ENCODE assay signal across 14 cellular contexts in the genomic region with DNA sequence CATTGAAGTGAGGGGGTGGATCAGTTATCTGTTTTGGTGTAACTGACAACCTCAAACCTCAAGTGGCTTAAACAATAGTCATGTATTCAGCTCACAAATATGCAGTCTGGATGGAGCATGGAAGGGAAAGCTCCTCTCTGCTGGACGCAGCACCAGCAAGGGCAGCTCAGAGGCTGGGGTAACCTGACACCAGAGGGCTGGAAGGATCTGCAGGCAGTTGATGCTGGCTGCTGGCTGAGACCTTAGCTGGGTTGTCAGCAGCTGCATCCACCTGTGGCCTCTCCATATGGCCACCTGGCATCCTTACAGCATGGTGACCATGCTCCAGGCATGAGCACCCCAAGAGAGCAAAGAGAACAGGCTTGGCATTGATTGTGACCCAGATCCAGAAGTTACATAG. TPM values are rescaled to one million over a fixed set of nuclear protein-coding genes. Genes with fewer than 3 reads are reported as not detected.
A peak's percentile ranks its signal among the peaks of the same experiment; 100 is the strongest.
DNase-seq lines count a peak whose midpoint lies in the region; ATAC-seq and TF ChIP-seq lines count a peak whose summit lies in the region.
"Had no signal": no experiment of that assay in that cellular context is flagged by ENCODE, and none has a peak within 500 bp of the region (broad histone marks: within the 10 kb centered on the region; RNA-seq: fewer than 3 reads in every experiment).

No MANE protein-coding gene starts in this region.

- no peak overlapping the region for H4K91ac ChIP-seq in IMR-90 (ENCODE audit: insufficient read depth, low read depth, low read length)

- H3K9me3 ChIP-seq in IMR-90 (ENCODE audit: control insufficient read depth, insufficient read depth, low read length), result no peaks in the 10 kb centered on the region

- no peak for TF ChIP-seq POLR2A in IMR-90 (IDR thresholded peaks at IDR 0.05; ENCODE audit: low read depth, low read length)

- no peak overlapping the region for H2BK5ac ChIP-seq in IMR-90 (ENCODE audit: low read depth, low read length, poor library complexity, severe bottlenecking)

- CTCF ChIA-PET in IMR-90 (lab: Yijun Ruan, JAX), result no interaction called here

- peaks cover 15% of the 10 kb centered on the region for H3K27me3 Mint-ChIP-seq in activated T-helper 1 cell treated with anti-CD3 and anti-CD28 coated beads, Interleukin-12 subunit alpha, Interleukin-12 subunit beta, Interleukin-2, Interleukin-4 antibody, amounts not matched to agents 30 ng/mL and 10 ng/mL and 1 ng/mL, durations not matched to agents 14 hours and 24 hours and 36 hours (ENCODE audit: insufficient read depth)

- no TSS peak for BruUV-seq in IMR-90 (replicated peaks; lab: Mats Ljungman, UMichigan)

- no peak overlapping the region for H3K27ac ChIP-seq in IMR-90 (ENCODE audit: insufficient read depth, low read length)
- H3K27ac ChIP-seq: dorsolateral prefrontal cortex had no signal

- no CpG with 5 or more reads among the region's 1 CpG for WGBS in IMR-90 (ENCODE audit: extremely low coverage in 2 of 2, insufficient read length in 1 of 2), 2 experiments

- no peak overlapping the region for H2AK9ac ChIP-seq in IMR-90 (replicated peaks; ENCODE audit: low read depth, low read length, poor library complexity)

- H3K4me1 ChIP-seq in IMR-90 (ENCODE audit: control insufficient read depth, insufficient read depth, low read length), result peaks cover 3% of the 10 kb centered on the region; the same call in 1 of the 2 replicates

- no peaks in the 10 kb centered on the region for H3K79me1 ChIP-seq in IMR-90 (ENCODE audit: low read depth in 1 of 2, low read length in 2 of 2)

- H2BK20ac ChIP-seq in IMR-90 (ENCODE audit: low read depth, low read length), result no peak overlapping the region

- no peak overlapping the region for H3K4ac ChIP-seq in IMR-90 (ENCODE audit: low read depth, low read length)

- H3K4me2 ChIP-seq in IMR-90 (ENCODE audit: low read depth, low read length), result no peak overlapping the region

- H4K20me1 ChIP-seq in IMR-90 (ENCODE audit: insufficient read depth, low read length), result no peaks in the 10 kb centered on the region

- H3K27ac Mint-ChIP-seq in activated T-helper 1 cell treated with anti-CD3 and anti-CD28 coated beads, Interleukin-12 subunit alpha, Interleukin-12 subunit beta, Interleukin-2, Interleukin-4 antibody, amounts not matched to agents 30 ng/mL and 10 ng/mL and 1 ng/mL, durations not matched to agents 14 hours and 24 hours and 36 hours, result peak overlapping the region; percentile 27
- H3K27ac Mint-ChIP-seq: activated B cell treated with CpG ODN at 0.5 μM for 24 hours; activated T-helper 17 cell treated with anti-CD3 and anti-CD28 coated beads, Interleukin-2, amount 50 U/mL, for 72 hours; naive B cell had no signal

- TF ChIP-seq RAD21 in IMR-90 (IDR thresholded peaks at IDR 0.05; ENCODE audit: low read length), result no peak

- H3K9me1 ChIP-seq in IMR-90 (ENCODE audit: insufficient read depth, low read length), result no peaks in the 10 kb centered on the region

- no peak overlapping the region for H3K14ac ChIP-seq in IMR-90 (replicated peaks; ENCODE audit: low read depth, low read length)

- peaks cover 2% of the 10 kb centered on the region; the same call in 1 of the 2 replicates for H3K27me3 ChIP-seq in IMR-90 (ENCODE audit: control insufficient read depth, insufficient read depth, low read length)
- H3K27me3 ChIP-seq: dorsolateral prefrontal cortex had no signal

- no peak overlapping the region for H2AK5ac ChIP-seq in IMR-90 (ENCODE audit: low read depth, low read length)

- no peak overlapping the region for H3K56ac ChIP-seq in IMR-90 (ENCODE audit: extremely low read depth, insufficient read depth, low read length)

- intact Hi-C loops in IMR-90 (cut with micrococcal nuclease), result loop anchor here (2.0 kb wide), 1 partner anchor 78 kb away; no protein-coding TSS in a partner anchor
- intact Hi-C loops in activated T-helper 1 cell treated with anti-CD3 and anti-CD28 coated beads, Interleukin-12 subunit alpha, Interleukin-12 subunit beta, Interleukin-2, Interleukin-4 antibody, amounts not matched to agents 30 ng/mL and 10 ng/mL and 1 ng/mL, durations not matched to agents 14 hours and 24 hours and 36 hours (cut with micrococcal nuclease), result no loop called here

- H4K5ac ChIP-seq in IMR-90 (ENCODE audit: low read depth, low read length), result no peak overlapping the region

- ATAC-seq in IMR-90 (ENCODE audit: low read depth) (peak; percentile 82), HG03571 (IDR thresholded peaks at IDR 0.05; ENCODE audit: unreplicated experiment) (no peak), HG03378 (IDR thresholded peaks at IDR 0.05; ENCODE audit: unreplicated experiment) (no peak), HG02571 (IDR thresholded peaks at IDR 0.05; ENCODE audit: unreplicated experiment) (no peak)
- ATAC-seq: Panc1 had no signal

- H2AFZ ChIP-seq in IMR-90 (replicated peaks; ENCODE audit: low read length, poor library complexity), result no peak overlapping the region

- peak; percentile 23 for DNase-seq in DMS53 treated with DMSO at 0.1 percent for 48 hours (lab: John Stamatoyannopoulos, UW; ENCODE audit: unreplicated experiment)
- peak; percentile 82 for DNase-seq in IMR-90
- DNase-seq in activated T-helper 1 cell treated with anti-CD3 and anti-CD28 coated beads, Interleukin-12 subunit alpha, Interleukin-12 subunit beta, Interleukin-2, Interleukin-4 antibody, amounts not matched to agents 30 ng/mL and 10 ng/mL and 1 ng/mL, durations not matched to agents 14 hours and 24 hours and 36 hours (ENCODE audit: low spot score), result no peak
- DNase-seq in kidney glomerular epithelial cell (lab: John Stamatoyannopoulos, UW), result peak; percentile 4
- no peak for DNase-seq in NCI-H1694 (lab: John Stamatoyannopoulos, UW)
- DNase-seq: activated B cell treated with CpG ODN at 0.5 μM for 24 hours, Calu3, dorsolateral prefrontal cortex, naive B cell had no signal

- no peaks in the 10 kb centered on the region for H3K9me3 Mint-ChIP-seq in activated T-helper 1 cell treated with anti-CD3 and anti-CD28 coated beads, Interleukin-12 subunit alpha, Interleukin-12 subunit beta, Interleukin-2, Interleukin-4 antibody, amounts not matched to agents 30 ng/mL and 10 ng/mL and 1 ng/mL, durations not matched to agents 14 hours and 24 hours and 36 hours
- H3K9me3 Mint-ChIP-seq: activated B cell treated with CpG ODN at 0.5 μM for 24 hours; activated T-helper 17 cell treated with anti-CD3 and anti-CD28 coated beads, Interleukin-2, amount 50 U/mL, for 72 hours; naive B cell had no signal

- dilution Hi-C loops in IMR-90 (cut with HindIII; ENCODE audit: low sequenced_read_pairs, unreplicated experiment), result no loop called here

- no peak overlapping the region for H2BK15ac ChIP-seq in IMR-90 (ENCODE audit: low read depth, low read length)

- H3K4me3 ChIP-seq in IMR-90 (ENCODE audit: insufficient read depth, low read depth, low read length), result no peak overlapping the region
- H3K4me3 ChIP-seq: dorsolateral prefrontal cortex had no signal

- no peaks in the 10 kb centered on the region for H3K36me3 ChIP-seq in IMR-90 (ENCODE audit: control insufficient read depth, insufficient read depth, low read length)

- in situ Hi-C loops in IMR-90 (cut with MboI; ENCODE audit: low sequenced_read_pairs), result loop anchor here (5.0 kb wide), 1 partner anchor 334 kb away; no protein-coding TSS in a partner anchor

- H3K9ac ChIP-seq in IMR-90 (ENCODE audit: low read depth, low read length), result no peak overlapping the region

- H3K18ac ChIP-seq in IMR-90 (ENCODE audit: low read depth, low read length), result no peak overlapping the region

- POLR2A ChIA-PET in IMR-90 (lab: Charles Lee; ENCODE audit: unreplicated experiment), result no interaction called here

- no peak overlapping the region for H3K23ac ChIP-seq in IMR-90 (ENCODE audit: low read depth, low read length)

- no peak overlapping the region for H2BK120ac ChIP-seq in IMR-90 (ENCODE audit: low read depth, low read length)

- no peak overlapping the region for H4K8ac ChIP-seq in IMR-90 (ENCODE audit: low read depth in 2 of 2, low read length in 2 of 2)

- H3K4me1 Mint-ChIP-seq in activated T-helper 1 cell treated with anti-CD3 and anti-CD28 coated beads, Interleukin-12 subunit alpha, Interleukin-12 subunit beta, Interleukin-2, Interleukin-4 antibody, amounts not matched to agents 30 ng/mL and 10 ng/mL and 1 ng/mL, durations not matched to agents 14 hours and 24 hours and 36 hours (ENCODE audit: low read depth), result peaks cover 21% of the 10 kb centered on the region
- H3K4me1 Mint-ChIP-seq: activated T-helper 17 cell treated with anti-CD3 and anti-CD28 coated beads, Interleukin-2, amount 50 U/mL, for 72 hours had no signal

- TF ChIP-seq CTCF in IMR-90 (conservative IDR thresholded peaks at IDR 0.05; ENCODE audit: low read depth, low read length), result no peak

- H3K36me3 Mint-ChIP-seq in activated T-helper 1 cell treated with anti-CD3 and anti-CD28 coated beads, Interleukin-12 subunit alpha, Interleukin-12 subunit beta, Interleukin-2, Interleukin-4 antibody, amounts not matched to agents 30 ng/mL and 10 ng/mL and 1 ng/mL, durations not matched to agents 14 hours and 24 hours and 36 hours (ENCODE audit: low read depth), result peaks cover 3% of the 10 kb centered on the region

- no peak overlapping the region for H3K4me3 Mint-ChIP-seq in activated T-helper 1 cell treated with anti-CD3 and anti-CD28 coated beads, Interleukin-12 subunit alpha, Interleukin-12 subunit beta, Interleukin-2, Interleukin-4 antibody, amounts not matched to agents 30 ng/mL and 10 ng/mL and 1 ng/mL, durations not matched to agents 14 hours and 24 hours and 36 hours
- H3K4me3 Mint-ChIP-seq: activated B cell treated with CpG ODN at 0.5 μM for 24 hours; activated T-helper 17 cell treated with anti-CD3 and anti-CD28 coated beads, Interleukin-2, amount 50 U/mL, for 72 hours; naive B cell had no signal

TF ChIP-seq in IMR-90, 13 proteins besides CTCF, POLR2A, EP300 and RAD21 (continues in another document):
- no peak for TF ChIP-seq BHLHE40 (IDR thresholded peaks at IDR 0.05; ENCODE audit: low read depth, low read length)
- no peak for TF ChIP-seq MAFK (IDR thresholded peaks at IDR 0.05; ENCODE audit: low read depth, low read length)
- no peak for TF ChIP-seq MAZ (IDR thresholded peaks at IDR 0.05; ENCODE audit: borderline replicate concordance, low read depth, low read length)
- no peak for TF ChIP-seq CEBPB (IDR thresholded peaks at IDR 0.05; ENCODE audit: low read depth, low read length)
- TF ChIP-seq RFX5 (IDR thresholded peaks at IDR 0.05; ENCODE audit: low read depth, low read length), result no peak
- no peak for TF ChIP-seq RCOR1 (IDR thresholded peaks at IDR 0.05; ENCODE audit: insufficient replicate concordance, low read length)
- no peak for TF ChIP-seq FOS (IDR thresholded peaks at IDR 0.05; ENCODE audit: low read depth, low read length)
- TF ChIP-seq MXI1 (IDR thresholded peaks at IDR 0.05; ENCODE audit: borderline replicate concordance, low read depth, low read length), result no peak
- no peak for TF ChIP-seq CHD1 (IDR thresholded peaks at IDR 0.05; ENCODE audit: low read depth, low read length)

RNA-seq across cellular contexts. Expression of gene ENPP6, which starts 46.7 kb away (rescaled TPM):
- total RNA-seq in IMR-90 (2012; rRNA removed), result not detected in 2 replicates
- not detected in 2 replicates for polyA plus RNA-seq in IMR-90 (2012; rRNA removed)
- polyA plus RNA-seq in IMR-90 (2012; cell fraction: cytosol; rRNA removed), result not detected in 2 replicates
- not detected in 2 replicates for polyA plus RNA-seq in IMR-90 (2012; cell fraction: nucleus; rRNA removed; ENCODE audit: low replicate concordance)
- total RNA-seq in activated T-helper 1 cell treated with anti-CD3 and anti-CD28 coated beads, Interleukin-12 subunit alpha, Interleukin-12 subunit beta, Interleukin-2, Interleukin-4 antibody, amounts not matched to agents 30 ng/mL and 10 ng/mL and 1 ng/mL, durations not matched to agents 14 hours and 24 hours and 36 hours, result 2.5 and 3.4 TPM in 2 replicates
- total RNA-seq: activated B cell treated with CpG ODN at 0.5 μM for 24 hours, Calu3 had no signal

Comparison
In these comparisons a context has a peak if more than half of its experiments do, and no peak if none do; other contexts are left out.
1. DNase-seq: peak in DMS53 treated with DMSO at 0.1 percent for 48 hours (single experiment), IMR-90 (single experiment) and kidney glomerular epithelial cell (single experiment); none in activated T-helper 1 cell treated with anti-CD3 and anti-CD28 coated beads, Interleukin-12 subunit alpha, Interleukin-12 subunit beta, Interleukin-2, Interleukin-4 antibody, amounts not matched to agents 30 ng/mL and 10 ng/mL and 1 ng/mL, durations not matched to agents 14 hours and 24 hours and 36 hours (single experiment) and NCI-H1694 (single experiment).